ENCODE assay signal across 8 cellular contexts in the genomic region with DNA sequence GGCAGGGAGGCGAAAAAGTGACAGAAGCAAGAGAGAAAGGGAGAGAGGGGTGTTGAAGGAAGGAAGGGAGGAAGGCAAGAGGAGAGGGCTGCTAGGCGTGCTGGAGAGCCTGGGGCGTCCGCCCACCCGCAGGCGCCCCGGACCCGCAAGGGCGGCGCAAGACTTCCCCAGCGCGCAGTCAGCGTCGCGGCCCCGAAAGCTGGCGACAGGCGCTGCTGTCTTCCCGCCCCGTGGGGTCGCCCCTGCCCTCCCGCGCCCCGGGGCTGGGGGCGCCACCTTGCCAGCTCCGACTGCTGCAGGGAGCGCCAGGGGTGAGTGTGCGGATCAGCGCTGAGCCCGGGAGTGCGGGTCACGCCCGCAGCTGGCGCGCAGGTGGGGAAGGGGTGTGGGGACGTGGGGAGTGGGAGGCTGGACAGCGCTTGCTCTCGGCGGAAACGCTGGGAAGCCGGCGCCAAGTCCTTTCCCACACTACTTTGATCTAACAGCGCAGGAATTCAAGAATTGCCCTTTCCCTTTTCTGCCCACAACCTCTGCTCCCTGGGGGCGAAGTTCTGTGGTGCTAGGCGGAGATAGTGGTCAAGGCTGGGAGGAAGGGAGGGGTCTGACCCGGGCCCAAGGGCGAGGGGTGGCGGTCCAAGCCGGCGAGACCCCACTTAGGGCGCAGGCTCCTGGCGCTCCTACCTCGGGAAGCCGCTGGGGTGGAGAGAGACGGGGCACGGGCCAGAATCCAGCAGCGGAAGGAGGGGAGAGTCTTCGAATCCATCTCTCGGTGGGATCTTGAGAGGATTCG. TPM values are rescaled to one million over a fixed set of nuclear protein-coding genes. Genes with fewer than 3 reads are reported as not detected.
DNase-seq lines count a peak whose midpoint lies in the region; ATAC-seq, FAIRE-seq and TF ChIP-seq lines count a peak whose summit lies in the region.

A gene (plus strand): TSS at position 175 of the 790 bp plus-strand sequence.

- peak within 1 kb of the TSS; percentile 58 for H3K27ac ChIP-seq in CD8-positive, alpha-beta memory T cell (ENCODE audit: low read depth, low read length)
- H3K27ac ChIP-seq in MM.1S (ENCODE audit: low read length) (no peak within 1 kb of the TSS), OCI-LY7 (ENCODE audit: low read depth, low read length, poor library complexity, severe bottlenecking) (no peak within 1 kb of the TSS)
- no peak within 1 kb of the TSS for H3K27ac ChIP-seq in naive thymus-derived CD4-positive, alpha-beta T cell (ENCODE audit: low read depth, low read length)

- H3F3A ChIP-seq in MM.1S (ENCODE audit: insufficient read depth, low read length) = no peaks in the 10 kb centered on the region

- intact Hi-C loops in naive thymus-derived CD4-positive, alpha-beta T cell (cut with micrococcal nuclease) = no loop called here
- intact Hi-C loops in OCI-LY7 (cut with micrococcal nuclease; ENCODE audit: unreplicated experiment) = no loop called here

- CTCF ChIA-PET in CD8-positive, alpha-beta memory T cell (lab: Charles Lee) = no interaction called here
- CTCF ChIA-PET in naive thymus-derived CD4-positive, alpha-beta T cell (lab: Charles Lee) = no interaction called here
- CTCF ChIA-PET in OCI-LY7 (lab: Charles Lee; ENCODE audit: unreplicated experiment) = no interaction called here

- peak; percentile 57 for ATAC-seq in naive thymus-derived CD4-positive, alpha-beta T cell
- no peak for ATAC-seq in GM21825 (IDR thresholded peaks at IDR 0.05; ENCODE audit: unreplicated experiment)

- H3K36me3 Mint-ChIP-seq in CD8-positive, alpha-beta memory T cell = no peaks in the 10 kb centered on the region
- no peaks in the 10 kb centered on the region for H3K36me3 Mint-ChIP-seq in naive thymus-derived CD4-positive, alpha-beta T cell

- H3K9me3 Mint-ChIP-seq in CD8-positive, alpha-beta memory T cell = peaks cover 0 to 3% (median 0%) of the 10 kb centered on the region in 5 donors
- H3K9me3 Mint-ChIP-seq in naive thymus-derived CD4-positive, alpha-beta T cell = peaks cover 0 to 6% (median 0%) of the 10 kb centered on the region in 11 donors

- POLR2A ChIA-PET in CD8-positive, alpha-beta memory T cell (lab: Charles Lee) = no interaction called here
- POLR2A ChIA-PET in naive thymus-derived CD4-positive, alpha-beta T cell (lab: Charles Lee) = no interaction called here
- POLR2A ChIA-PET in OCI-LY7 (lab: Charles Lee) = no interaction called here

- H3K27me3 Mint-ChIP-seq in CD8-positive, alpha-beta memory T cell = peaks cover 44 to 82% of the 10 kb centered on the region in 2 donors
- peaks cover 67 to 80% (median 77%) of the 10 kb centered on the region in 5 donors for H3K27me3 Mint-ChIP-seq in naive thymus-derived CD4-positive, alpha-beta T cell

- H3K9me3 ChIP-seq in CD8-positive, alpha-beta memory T cell (ENCODE audit: low read length) = no peaks in the 10 kb centered on the region
- H3K9me3 ChIP-seq in MM.1S (replicated peaks; ENCODE audit: insufficient read depth, low read length) (no peaks in the 10 kb centered on the region), endocrine pancreas (ENCODE audit: control insufficient read depth, low read length) (no peaks in the 10 kb centered on the region), OCI-LY7 (ENCODE audit: low read length) (no peaks in the 10 kb centered on the region)
- no peaks in the 10 kb centered on the region for H3K9me3 ChIP-seq in naive thymus-derived CD4-positive, alpha-beta T cell (ENCODE audit: control insufficient read depth in 2 of 3, low read length in 3 of 3)

- H3K4me1 Mint-ChIP-seq in CD8-positive, alpha-beta memory T cell = peaks cover 18 to 34% (median 28%) of the 10 kb centered on the region in 3 donors
- H3K4me1 Mint-ChIP-seq in naive thymus-derived CD4-positive, alpha-beta T cell = peaks cover 18 to 31% (median 23%) of the 10 kb centered on the region in 7 donors

- no peak for FAIRE-seq in H54 (lab: Jason Lieb, UNC)

- H3K79me2 ChIP-seq in MM.1S (ENCODE audit: low read length) = no peaks in the 10 kb centered on the region
- H3K79me2 ChIP-seq in OCI-LY7 (ENCODE audit: insufficient read depth, low read depth, low read length) = no peaks in the 10 kb centered on the region

- no peak for DNase-seq in CD8-positive, alpha-beta memory T cell
- no peak for DNase-seq in MM.1S
- DNase-seq in naive thymus-derived CD4-positive, alpha-beta T cell = peak in 1 of 9 donors; percentile 10
- no peak for DNase-seq in H54 (ENCODE audit: insufficient read length, low spot score)
- no peak for DNase-seq in OCI-LY7 (ENCODE audit: low spot score)
- no peak for DNase-seq in foreskin melanocyte

- H3K27ac Mint-ChIP-seq in CD8-positive, alpha-beta memory T cell = no peak within 1 kb of the TSS
- H3K27ac Mint-ChIP-seq in naive thymus-derived CD4-positive, alpha-beta T cell = no peak within 1 kb of the TSS

- no peak within 1 kb of the TSS for H3K4me3 ChIP-seq in CD8-positive, alpha-beta memory T cell (ENCODE audit: low read length)
- no peak within 1 kb of the TSS; the same call in 1 of the 2 replicates for H3K4me3 ChIP-seq in MM.1S (ENCODE audit: low read length)
- peak within 1 kb of the TSS; percentile 88 for H3K4me3 ChIP-seq in endocrine pancreas (ENCODE audit: control insufficient read depth, insufficient read depth, low read length)
- no peak within 1 kb of the TSS for H3K4me3 ChIP-seq in naive thymus-derived CD4-positive, alpha-beta T cell (ENCODE audit: low read length)
- H3K4me3 ChIP-seq in OCI-LY7 (ENCODE audit: low read depth, low read length, poor library complexity, severe bottlenecking) = no peak within 1 kb of the TSS

- BruUV-seq in OCI-LY7 (replicated peaks; lab: Mats Ljungman, UMichigan) = no TSS peak

- H2AFZ ChIP-seq in MM.1S (ENCODE audit: low read length) = peak within 1 kb of the TSS; percentile 42; the same call in 1 of the 2 replicates
- H2AFZ ChIP-seq in OCI-LY7 (ENCODE audit: low read length) = no peak within 1 kb of the TSS

- TF ChIP-seq CTCF in MM.1S (IDR thresholded peaks at IDR 0.05; ENCODE audit: low read length) = no peak
- no peak for TF ChIP-seq CTCF in OCI-LY7 (conservative IDR thresholded peaks at IDR 0.05; ENCODE audit: low read length)

- H3K9me2 ChIP-seq in MM.1S (replicated peaks; ENCODE audit: insufficient read depth, low read length) (no peaks in the 10 kb centered on the region), OCI-LY7 (ENCODE audit: insufficient read depth, low read length) (no peaks in the 10 kb centered on the region)

- H3K4me1 ChIP-seq in CD8-positive, alpha-beta memory T cell (ENCODE audit: insufficient read depth, low read length) = no peaks in the 10 kb centered on the region
- no peaks in the 10 kb centered on the region for H3K4me1 ChIP-seq in MM.1S (ENCODE audit: low read length)
- peaks cover 17% of the 10 kb centered on the region for H3K4me1 ChIP-seq in endocrine pancreas (ENCODE audit: control insufficient read depth, insufficient read depth, low read length)
- no peaks in the 10 kb centered on the region for H3K4me1 ChIP-seq in naive thymus-derived CD4-positive, alpha-beta T cell (ENCODE audit: control insufficient read depth in 2 of 2, insufficient read depth in 2 of 2, low read length in 2 of 2)
- H3K4me1 ChIP-seq in OCI-LY7 (ENCODE audit: insufficient read depth, low read length, poor library complexity, severe bottlenecking) = no peaks in the 10 kb centered on the region

- H3K36me3 ChIP-seq in CD8-positive, alpha-beta memory T cell (ENCODE audit: insufficient read depth, low read length) = no peaks in the 10 kb centered on the region
- no peaks in the 10 kb centered on the region for H3K36me3 ChIP-seq in MM.1S (replicated peaks; ENCODE audit: insufficient read depth, low read length)
- H3K36me3 ChIP-seq in endocrine pancreas (ENCODE audit: control insufficient read depth, insufficient read depth, low read length) = no peaks in the 10 kb centered on the region
- no peaks in the 10 kb centered on the region for H3K36me3 ChIP-seq in naive thymus-derived CD4-positive, alpha-beta T cell (ENCODE audit: control insufficient read depth in 2 of 3, insufficient read depth in 3 of 3, low read length in 3 of 3)
- H3K36me3 ChIP-seq in OCI-LY7 (ENCODE audit: insufficient read depth, low read length) = no peaks in the 10 kb centered on the region

- H3K9ac ChIP-seq in MM.1S (ENCODE audit: low read length) (no peak within 1 kb of the TSS), endocrine pancreas (ENCODE audit: control insufficient read depth, insufficient read depth, low read length) (peak within 1 kb of the TSS; percentile 57)

- H3K4me3 Mint-ChIP-seq in CD8-positive, alpha-beta memory T cell = peak within 1 kb of the TSS in 6 of 7 donors; percentile 45 to 83 (median 66)
- H3K4me3 Mint-ChIP-seq in naive thymus-derived CD4-positive, alpha-beta T cell = peak within 1 kb of the TSS; percentile 58 to 86 (median 76)

- peaks cover 4% of the 10 kb centered on the region for H3K27me3 ChIP-seq in CD8-positive, alpha-beta memory T cell (ENCODE audit: insufficient read depth, low read length, poor library complexity, severe bottlenecking)
- H3K27me3 ChIP-seq in MM.1S (replicated peaks; ENCODE audit: insufficient read depth, low read length) (no peaks in the 10 kb centered on the region), endocrine pancreas (ENCODE audit: control insufficient read depth, insufficient read depth, low read length) (no peaks in the 10 kb centered on the region)
- H3K27me3 ChIP-seq in naive thymus-derived CD4-positive, alpha-beta T cell (ENCODE audit: control insufficient read depth in 2 of 2, insufficient read depth in 2 of 2, low read length in 2 of 2) = peaks cover 0 to 6% of the 10 kb centered on the region in 2 donors

- peak within 1 kb of the TSS; percentile 35 for H3K4me2 ChIP-seq in MM.1S (ENCODE audit: low read depth, low read length)
- no peak within 1 kb of the TSS for H3K4me2 ChIP-seq in OCI-LY7 (ENCODE audit: low read length)

- H4K20me1 ChIP-seq in MM.1S (ENCODE audit: insufficient read depth, low read length) = no peaks in the 10 kb centered on the region
- no peaks in the 10 kb centered on the region for H4K20me1 ChIP-seq in OCI-LY7 (ENCODE audit: insufficient read depth, low read length)

- no peak for TF ChIP-seq POLR2A in H54 (IDR thresholded peaks at IDR 0.05; ENCODE audit: low read depth, low read length)

RNA-seq across cellular contexts. Expression of the gene that starts here (rescaled TPM):
- total RNA-seq in CD8-positive, alpha-beta memory T cell = not detected
- not detected for polyA plus RNA-seq in CD8-positive, alpha-beta memory T cell
- under 1 TPM in 2 of 5 experiments, not detected in 3; 0.08 to 0.47 TPM for total RNA-seq in naive thymus-derived CD4-positive, alpha-beta T cell
- polyA plus RNA-seq in naive thymus-derived CD4-positive, alpha-beta T cell = not detected
- not detected in 2 replicates for total RNA-seq in OCI-LY7 (2014; rRNA removed; shearing (Covaris generic))
- total RNA-seq in OCI-LY7 (2022) = not detected in 2 replicates

Comparison
In these comparisons a context has a peak if more than half of its experiments do, and no peak if none do; other contexts are left out.
1. Peak in ATAC-seq in naive thymus-derived CD4-positive, alpha-beta T cell; RNA of the gene not detected or under 1 TPM.